ENCODE assay signal across 9 cellular contexts in genomic region chr11:57116654-57117053, GRCh38.
DNase-seq lines count a peak whose midpoint lies in the region; ATAC-seq and TF ChIP-seq lines count a peak whose summit lies in the region.
"Had no signal": no experiment of that assay in that cellular context is flagged by ENCODE, and none has a peak within 500 bp of the region (broad histone marks: within the 10 kb centered on the region; RNA-seq: fewer than 3 reads in every experiment).

No MANE protein-coding gene starts in this region.

- POLR2A ChIA-PET in OCI-LY7 (lab: Charles Lee): no interaction called here

- TF ChIP-seq CTCF in OCI-LY7 (conservative IDR thresholded peaks at IDR 0.05; ENCODE audit: low read length) (peak; percentile 77), esophagus muscularis mucosa (IDR thresholded peaks at IDR 0.05) (peak; percentile 39 to 57 (median 53)), neural progenitor cell (IDR thresholded peaks at IDR 0.05) (peak; percentile 77)

- no peaks in the 10 kb centered on the region for H3K36me3 ChIP-seq in OCI-LY7 (ENCODE audit: insufficient read depth, low read length)
- no peaks in the 10 kb centered on the region for H3K36me3 ChIP-seq in esophagus muscularis mucosa
- H3K36me3 ChIP-seq in neural progenitor cell: no peaks in the 10 kb centered on the region

- ATAC-seq in HG03354 (IDR thresholded peaks at IDR 0.05; ENCODE audit: poor library complexity, severe bottlenecking, unreplicated experiment): peak; percentile 83
- no peak for ATAC-seq in GM18858 (IDR thresholded peaks at IDR 0.05; ENCODE audit: unreplicated experiment)

- H3K9me3 Mint-ChIP-seq in neural progenitor cell: peaks cover 3% of the 10 kb centered on the region

- H2AFZ ChIP-seq in OCI-LY7 (ENCODE audit: low read length): no peak overlapping the region
- no peak overlapping the region for H2AFZ ChIP-seq in neural progenitor cell (replicated peaks)

- no peak for TF ChIP-seq POLR2A in esophagus muscularis mucosa (IDR thresholded peaks at IDR 0.05; ENCODE audit: low read depth)

- peaks cover 5% of the 10 kb centered on the region for H3F3A ChIP-seq in neural progenitor cell (ENCODE audit: low read depth)

- H4K20me1 ChIP-seq in OCI-LY7 (ENCODE audit: insufficient read depth, low read length) (no peaks in the 10 kb centered on the region), neural progenitor cell (ENCODE audit: low read depth) (no peaks in the 10 kb centered on the region)

- H3K9ac ChIP-seq in neural progenitor cell: no peak overlapping the region

- H3K4me1 ChIP-seq in OCI-LY7 (ENCODE audit: insufficient read depth, low read length, poor library complexity, severe bottlenecking) (no peaks in the 10 kb centered on the region), esophagus muscularis mucosa (no peaks in the 10 kb centered on the region), neural progenitor cell (peaks cover 13% of the 10 kb centered on the region)

- H3K4me3 ChIP-seq in OCI-LY7 (ENCODE audit: low read depth, low read length, poor library complexity, severe bottlenecking) (no peak overlapping the region), esophagus muscularis mucosa (no peak overlapping the region), neural progenitor cell (no peak overlapping the region)

- H3K4me3 Mint-ChIP-seq in neural progenitor cell: no peak overlapping the region

- H3K4me2 ChIP-seq in OCI-LY7 (ENCODE audit: low read length): no peak overlapping the region
- no peak overlapping the region for H3K4me2 ChIP-seq in neural progenitor cell

- no TSS peak for BruUV-seq in OCI-LY7 (replicated peaks; lab: Mats Ljungman, UMichigan)

- no peaks in the 10 kb centered on the region for H3K36me3 Mint-ChIP-seq in neural progenitor cell

- no peaks in the 10 kb centered on the region for H3K9me2 ChIP-seq in OCI-LY7 (ENCODE audit: insufficient read depth, low read length)

- H3K27me3 ChIP-seq in esophagus muscularis mucosa: no peaks in the 10 kb centered on the region
- no peaks in the 10 kb centered on the region for H3K27me3 ChIP-seq in neural progenitor cell

- H3K9me3 ChIP-seq in OCI-LY7 (ENCODE audit: low read length) (no peaks in the 10 kb centered on the region), esophagus muscularis mucosa (no peaks in the 10 kb centered on the region), neural progenitor cell (ENCODE audit: low read depth) (no peaks in the 10 kb centered on the region)

- CTCF ChIA-PET in OCI-LY7 (lab: Charles Lee; ENCODE audit: unreplicated experiment): no interaction called here

- no peaks in the 10 kb centered on the region for H3K27me3 Mint-ChIP-seq in neural progenitor cell (ENCODE audit: insufficient read depth, low read depth)

- TF ChIP-seq EP300 in esophagus muscularis mucosa (IDR thresholded peaks at IDR 0.05): no peak

- peak; percentile 29 for DNase-seq in stimulated activated CD4-positive, alpha-beta T cell treated with anti-CD3 and anti-CD28 coated beads, Interleukin-15, amount 100 ng/mL, for 24 hours
- DNase-seq in stimulated activated CD4-positive, alpha-beta T cell treated with anti-CD3 and anti-CD28 coated beads, Interleukin-2, amount 100 ng/mL, for 48 hours: no peak
- peak; percentile 37 for DNase-seq in OCI-LY7 (ENCODE audit: low spot score)
- DNase-seq in esophagus muscularis mucosa (ENCODE audit: extremely low spot score): no peak
- DNase-seq in neural progenitor cell (ENCODE audit: low spot score): peak; percentile 64
- DNase-seq in NCI-H128 (lab: John Stamatoyannopoulos, UW; ENCODE audit: unreplicated experiment): no peak

- H3K4me1 Mint-ChIP-seq in neural progenitor cell: no peaks in the 10 kb centered on the region

- no peak overlapping the region for H3K27ac ChIP-seq in OCI-LY7 (ENCODE audit: low read depth, low read length, poor library complexity, severe bottlenecking)
- no peak overlapping the region for H3K27ac ChIP-seq in esophagus muscularis mucosa (replicated peaks in 1 of 4)
- no peak overlapping the region for H3K27ac ChIP-seq in neural progenitor cell
- H3K27ac ChIP-seq: epithelial cell of prostate had no signal

- 74% methylated on average over 5 of the region's 5 CpGs for WGBS in esophagus muscularis mucosa

- H3K79me2 ChIP-seq in OCI-LY7 (ENCODE audit: insufficient read depth, low read depth, low read length) (no peaks in the 10 kb centered on the region), neural progenitor cell (ENCODE audit: low read depth) (no peaks in the 10 kb centered on the region)

- H3K27ac Mint-ChIP-seq in neural progenitor cell: no peak overlapping the region

- intact Hi-C loops in OCI-LY7 (cut with micrococcal nuclease; ENCODE audit: unreplicated experiment) (loop anchor here (1.0 to 10.0 kb wide), 2 partner anchors 133 to 272 kb away; no protein-coding TSS in a partner anchor), esophagus muscularis mucosa (cut with DNase I) (loop anchor here (5.0 kb wide), 1 partner anchor 131 kb away; no protein-coding TSS in a partner anchor)

Comparison
In these comparisons a context has a peak if more than half of its experiments do, and no peak if none do; other contexts are left out.
1. DNase-seq: peak in stimulated activated CD4-positive, alpha-beta T cell treated with anti-CD3 and anti-CD28 coated beads, Interleukin-15, amount 100 ng/mL, for 24 hours (single experiment), OCI-LY7 (single experiment) and neural progenitor cell (single experiment); none in stimulated activated CD4-positive, alpha-beta T cell treated with anti-CD3 and anti-CD28 coated beads, Interleukin-2, amount 100 ng/mL, for 48 hours (0 of 2), esophagus muscularis mucosa (single experiment) and NCI-H128 (single experiment).
2. Peak in every context shown above with its lines, with median percentiles within 50 percentile points of each other: CTCF ChIP-seq.